31 cellular contexts compared by ENCODE assay signal in the genomic region with DNA sequence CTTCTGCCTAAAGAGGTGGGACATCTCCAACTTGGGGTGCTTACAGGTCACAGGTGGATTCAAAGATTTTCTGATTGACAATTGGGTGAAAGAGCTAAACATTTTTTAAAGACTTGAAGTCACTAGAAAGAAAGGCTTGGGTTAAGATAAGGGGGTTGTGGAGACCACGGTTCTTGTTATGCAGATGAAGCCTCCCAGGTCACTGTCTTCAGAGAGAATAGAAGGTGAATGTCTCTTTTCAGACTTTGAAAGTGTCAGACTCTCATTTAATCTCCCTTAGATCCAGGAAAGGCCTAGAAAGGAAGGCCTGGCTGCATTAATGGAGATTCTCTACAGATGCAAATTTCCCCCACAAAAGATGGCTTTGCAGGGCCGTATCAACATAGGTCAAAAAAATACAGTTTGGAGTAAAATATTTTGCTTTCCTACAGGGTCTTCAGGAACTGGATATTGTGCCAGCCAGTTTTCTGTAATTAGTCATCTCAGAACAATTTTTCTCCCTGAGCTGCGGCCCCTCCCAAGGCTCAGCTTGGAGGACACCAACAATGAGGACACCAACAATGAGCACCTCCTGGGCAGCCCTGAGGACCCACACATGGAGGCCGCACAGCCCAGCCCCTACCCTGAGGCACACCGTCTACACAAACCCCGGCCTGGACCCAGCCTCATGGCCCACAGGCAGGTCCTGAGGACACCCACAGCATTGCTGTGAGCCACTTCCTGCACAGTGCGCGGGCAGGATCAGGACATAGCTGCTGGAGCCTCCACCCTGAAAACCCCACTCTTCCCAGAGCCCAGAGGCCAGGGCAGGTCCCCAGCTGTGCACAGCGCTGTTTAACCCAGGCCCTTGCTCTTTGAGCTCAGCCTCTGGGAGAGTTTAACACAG.
DNase-seq lines count a peak whose midpoint lies in the region; ATAC-seq, FAIRE-seq and TF ChIP-seq lines count a peak whose summit lies in the region.
"Had no signal": no experiment of that assay in that cellular context is flagged by ENCODE, and none has a peak within 500 bp of the region (broad histone marks: within the 10 kb centered on the region; RNA-seq: fewer than 3 reads in every experiment).

No MANE protein-coding gene starts in this region.

- H4K8ac ChIP-seq in H1 (ENCODE audit: extremely low read depth, insufficient read depth, low read length) = peak overlapping the region; percentile 5; the same call in 1 of the 2 replicates

- H3K4me3 ChIP-seq in right atrium auricular region (no peak overlapping the region), H1 (ENCODE audit: extremely low read depth in 1 of 4, insufficient read depth in 2 of 4, low read depth in 3 of 4, low read length in 4 of 4) (peak overlapping the region in 1 of 4 experiments; percentile 32; a peak in 2 of 8 replicates), keratinocyte (ENCODE audit: control insufficient read depth in 2 of 3, extremely low read depth in 1 of 3, insufficient read depth in 2 of 3, low read depth in 1 of 3, low read length in 3 of 3) (no peak overlapping the region)
- H3K4me3 ChIP-seq: body of pancreas, dorsolateral prefrontal cortex, right lobe of liver, vagina had no signal

- H3K27me3 ChIP-seq in right atrium auricular region (no peaks in the 10 kb centered on the region), H1 (replicated peaks in 1 of 4; ENCODE audit: control insufficient read depth in 3 of 4, extremely low read depth in 1 of 4, insufficient read depth in 3 of 4, low read length in 3 of 4) (peaks cover 0 to under 1% (median 0%) of the 10 kb centered on the region in 4 experiments; a peak in 2 of 7 replicates), keratinocyte (ENCODE audit: control insufficient read depth, extremely low read depth, insufficient read depth, low read length) (no peaks in the 10 kb centered on the region)
- H3K27me3 ChIP-seq: body of pancreas, dorsolateral prefrontal cortex, right lobe of liver, vagina had no signal

- H3K27ac ChIP-seq in right atrium auricular region (no peak overlapping the region), H1 (ENCODE audit: low read depth, low read length) (no peak overlapping the region), keratinocyte (ENCODE audit: control insufficient read depth, insufficient read depth, low read length) (no peak overlapping the region)
- H3K27ac ChIP-seq: body of pancreas, dorsolateral prefrontal cortex, KMS-11, right lobe of liver, vagina had no signal

- H3K23me2 ChIP-seq in H1 (ENCODE audit: low read depth, low read length) = peaks cover 3% of the 10 kb centered on the region

- H2AFZ ChIP-seq in H1 (ENCODE audit: low read length) (no peak overlapping the region), keratinocyte (ENCODE audit: control insufficient read depth, low read length) (no peak overlapping the region)

- H3K18ac ChIP-seq in H1 (ENCODE audit: extremely low read depth, low read length) = peak overlapping the region; percentile 73

- ATAC-seq in left ventricle myocardium superior (no peak), HG03469 (IDR thresholded peaks at IDR 0.05; ENCODE audit: unreplicated experiment) (no peak), GM21529 (IDR thresholded peaks at IDR 0.05; ENCODE audit: unreplicated experiment) (no peak), HG03097 (IDR thresholded peaks at IDR 0.05; ENCODE audit: low FRiP score, unreplicated experiment) (no peak)
- ATAC-seq: activated naive CD8-positive, alpha-beta T cell treated with anti-CD3 and anti-CD28 coated beads, Interleukin-2, amount 50 U/mL, for 24 hours; body of pancreas; left cardiac atrium had no signal

- no peak for FAIRE-seq in H1 (lab: Jason Lieb, UNC)
- FAIRE-seq in keratinocyte (lab: Jason Lieb, UNC) = no peak
- FAIRE-seq: A204.1, endothelial cell of umbilical vein, TTC549 had no signal

- H2BK120ac ChIP-seq in H1 (replicated peaks; ENCODE audit: low read depth, low read length) = peak overlapping the region; percentile 97

- H3K14ac ChIP-seq in H1 (ENCODE audit: insufficient read length) = no peak overlapping the region

- intact Hi-C loops in left ventricle myocardium superior (cut with micrococcal nuclease) = no loop called here

- peak overlapping the region; percentile 64; the same call in 1 of the 2 replicates for H2BK20ac ChIP-seq in H1 (ENCODE audit: low read length)

- H3K4me1 ChIP-seq in right atrium auricular region (no peaks in the 10 kb centered on the region), H1 (replicated peaks in 1 of 4; ENCODE audit: control insufficient read depth in 3 of 4, insufficient read depth in 4 of 4, low read length in 3 of 4) (peaks cover 3 to 17% (median 10%) of the 10 kb centered on the region in 4 experiments), keratinocyte (ENCODE audit: control insufficient read depth, extremely low read depth, insufficient read depth, low read length) (peaks cover 2% of the 10 kb centered on the region)
- H3K4me1 ChIP-seq: body of pancreas, right lobe of liver, vagina had no signal

- H3K79me1 ChIP-seq in H1 (ENCODE audit: low read depth, low read length) = no peaks in the 10 kb centered on the region

- 49% methylated on average over 9 of the region's 9 CpGs; no CpG with 5 or more reads in 1 of the 2 experiments for WGBS in H1 (ENCODE audit: extremely low coverage in 1 of 2, insufficient coverage in 1 of 2, insufficient read length in 1 of 2, insufficient replicate concordance in 2 of 2, low coverage in 1 of 2, low lambda C conversion rate in 2 of 2, missing lambda C conversion rate in 1 of 2), 2 experiments

- no peak for TF ChIP-seq POLR2A in H1 (IDR thresholded peaks at IDR 0.05; ENCODE audit: control extremely low read depth in 1 of 2, low read depth in 2 of 2, low read length in 2 of 2)

- no peak overlapping the region for H2BK15ac ChIP-seq in H1 (ENCODE audit: low read length)

- POLR2A ChIA-PET in H1 (lab: Charles Lee; ENCODE audit: partially characterized antibody) = interaction anchor here (0.9 kb wide), 1 partner anchor 12 kb away, joined by 3 read pairs; no protein-coding TSS in a partner anchor

- no peaks in the 10 kb centered on the region for H3K79me2 ChIP-seq in H1 (ENCODE audit: control insufficient read depth in 1 of 2, insufficient read depth in 2 of 2, low read length in 2 of 2)
- no peaks in the 10 kb centered on the region for H3K79me2 ChIP-seq in keratinocyte (ENCODE audit: control insufficient read depth, insufficient read depth, low read length)

- H3K4me2 ChIP-seq in H1 (ENCODE audit: insufficient read depth in 1 of 2, low read depth in 2 of 2, low read length in 2 of 2) = peak overlapping the region; percentile 54 to 58
- peak overlapping the region; percentile 4 for H3K4me2 ChIP-seq in keratinocyte (ENCODE audit: control insufficient read depth, extremely low read depth, insufficient read depth, low read depth, low read length)
- H3K4me2 ChIP-seq: KMS-11, SK-N-SH had no signal

- CTCF ChIA-PET in H1 (lab: Charles Lee; ENCODE audit: partially characterized antibody) = no interaction called here

- H3K9me1 ChIP-seq in keratinocyte (ENCODE audit: control insufficient read depth, extremely low read depth, insufficient read depth, low read length) = no peaks in the 10 kb centered on the region

- H4K91ac ChIP-seq in H1 (replicated peaks; ENCODE audit: insufficient read length, low read length) = peak overlapping the region; percentile 93

- no peak overlapping the region; the same call in 1 of the 2 replicates for H2AK5ac ChIP-seq in H1 (ENCODE audit: low read depth, low read length)

- H3K23ac ChIP-seq in H1 (ENCODE audit: insufficient read length) = no peak overlapping the region

- H2BK5ac ChIP-seq in H1 (ENCODE audit: low read depth, low read length) = peak overlapping the region; percentile 85

- H3K56ac ChIP-seq in H1 (replicated peaks; ENCODE audit: insufficient read length, low read depth, low read length) = no peak overlapping the region

- H2BK12ac ChIP-seq in H1 (ENCODE audit: low read depth, low read length) = peak overlapping the region; percentile 55; the same call in 1 of the 2 replicates

- H3K9me3 ChIP-seq in right atrium auricular region (no peaks in the 10 kb centered on the region), H1 (ENCODE audit: insufficient read depth in 2 of 2, low read depth in 1 of 2, low read length in 1 of 2) (peaks cover 16 to 18% of the 10 kb centered on the region in 2 experiments), keratinocyte (ENCODE audit: control insufficient read depth, low read depth, low read length) (no peaks in the 10 kb centered on the region)
- H3K9me3 ChIP-seq: body of pancreas, right lobe of liver, SK-N-SH, vagina had no signal

- DNase-seq in right atrium auricular region (ENCODE audit: low spot score) (peak; percentile 9), left ventricle myocardium superior (no peak), H1 (ENCODE audit: low read depth in 1 of 2, low spot score in 2 of 2) (no peak), keratinocyte (ENCODE audit: low read depth, low spot score) (no peak)
- no peak for DNase-seq in stimulated activated CD4-positive, alpha-beta T cell treated with anti-CD3 and anti-CD28 coated beads, Interleukin-2, amount 100 ng/mL, for 24 hours
- DNase-seq: activated CD4-positive, alpha-beta T cell treated with anti-CD3 and anti-CD28 coated beads for 1 hour; activated gamma-delta T cell; activated naive CD8-positive, alpha-beta T cell treated with anti-CD3 and anti-CD28 coated beads, Interleukin-2, amount 50 U/mL, for 24 hours; activated T-cell treated with anti-CD3 and anti-CD28 coated beads, Interleukin-2, amount 50 U/mL, for 1 hour; body of pancreas; CD4-positive, alpha-beta T cell; dorsolateral prefrontal cortex; HCEC 1CT; left cardiac atrium; MM.1S; NCI-H1417 treated with DMSO at 0.1 percent for 48 hours; NCI-H2081 treated with DMSO at 0.1 percent for 48 hours; NCI-H226; NCI-H748 treated with DMSO at 0.1 percent for 48 hours; right lobe of liver; RPMI8226; SK-N-SH; stimulated activated naive CD4-positive, alpha-beta T cell had no signal

- H3K9ac ChIP-seq in H1 (replicated peaks in 1 of 4; ENCODE audit: extremely low read depth in 1 of 4, low read depth in 3 of 4, low read length in 3 of 4) (no peak overlapping the region), keratinocyte (ENCODE audit: control insufficient read depth, extremely low read depth, insufficient read depth, low read length) (no peak overlapping the region)
- H3K9ac ChIP-seq: KMS-11, SK-N-SH had no signal

- TF ChIP-seq RAD21 in H1 (IDR thresholded peaks at IDR 0.05 in 1 of 2, conservative IDR thresholded peaks at IDR 0.05 in 1 of 2; ENCODE audit: low read depth in 2 of 2, low read length in 2 of 2) = no peak

- no peak for TF ChIP-seq CTCF in right atrium auricular region (IDR thresholded peaks at IDR 0.05)
- TF ChIP-seq CTCF in H1 (IDR thresholded peaks at IDR 0.05; ENCODE audit: control extremely low read depth in 1 of 3, insufficient read depth in 1 of 3, low read depth in 1 of 3, low read length in 3 of 3) = no peak
- no peak for TF ChIP-seq CTCF in keratinocyte (optimal IDR thresholded peaks at IDR 0.05 in 1 of 3, IDR thresholded peaks at IDR 0.05 in 1 of 3, conservative IDR thresholded peaks at IDR 0.05 in 1 of 3; ENCODE audit: extremely low read depth in 1 of 3, insufficient read depth in 2 of 3, low read length in 3 of 3)

- H4K5ac ChIP-seq in H1 (ENCODE audit: insufficient read length, low read depth, low read length) = peak overlapping the region; percentile 73

- dilution Hi-C loops in keratinocyte (cut with MboI; ENCODE audit: extremely low pct_ligation_motif_present, low sequenced_read_pairs) = no loop called here

- H4K20me1 ChIP-seq in H1 (replicated peaks in 1 of 2; ENCODE audit: control insufficient read depth in 1 of 2, insufficient read depth in 2 of 2, low read length in 2 of 2) (peaks cover 0 to 4% of the 10 kb centered on the region in 2 experiments), keratinocyte (ENCODE audit: control insufficient read depth, extremely low read depth, insufficient read depth, low read length) (no peaks in the 10 kb centered on the region)

- no peaks in the 10 kb centered on the region for H3K36me3 ChIP-seq in right atrium auricular region
- no peaks in the 10 kb centered on the region for H3K36me3 ChIP-seq in H1 (ENCODE audit: control insufficient read depth in 2 of 4, insufficient read depth in 4 of 4, low read length in 3 of 4)
- no peaks in the 10 kb centered on the region for H3K36me3 ChIP-seq in keratinocyte (ENCODE audit: control insufficient read depth in 2 of 2, extremely low read depth in 1 of 2, insufficient read depth in 2 of 2, low read length in 2 of 2)
- H3K36me3 ChIP-seq: right lobe of liver, vagina had no signal

- no peak; a peak in 1 of 3 replicates for TF ChIP-seq EP300 in H1 (IDR thresholded peaks at IDR 0.05; ENCODE audit: borderline replicate concordance in 1 of 2, low read depth in 2 of 2, low read length in 2 of 2)

- H3K4ac ChIP-seq in H1 (replicated peaks; ENCODE audit: insufficient read length, low read depth, low read length) = peak overlapping the region; percentile 98
